In the genomic region with DNA sequence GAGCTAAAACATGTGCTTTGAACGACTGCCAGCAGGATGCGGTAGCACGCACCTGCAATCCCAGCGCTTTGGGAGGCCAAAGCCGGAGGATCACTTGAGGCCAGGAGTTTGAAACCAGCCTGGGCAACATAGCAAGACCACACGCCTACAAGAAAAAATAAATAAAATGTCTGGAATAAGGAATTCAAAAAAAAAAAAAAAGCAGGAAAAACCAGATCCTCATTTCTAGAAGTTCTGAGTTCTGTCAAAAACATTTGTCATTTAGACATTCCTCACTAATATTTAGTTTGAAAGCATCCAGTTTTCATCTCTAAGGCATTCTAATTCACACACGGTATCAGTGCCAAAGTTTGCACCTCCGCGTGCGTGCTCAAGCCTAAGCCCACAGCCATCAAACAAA, we compare ENCODE assay signal across 30 cellular contexts.
"Had no signal": no experiment of that assay in that cellular context is flagged by ENCODE, and none has a peak within 500 bp of the region (broad histone marks: within the 10 kb centered on the region; RNA-seq: fewer than 3 reads in every experiment).

No MANE protein-coding gene starts in this region.

- H3K9me3 Mint-ChIP-seq: activated CD4-positive, alpha-beta memory T cell treated with anti-CD3 and anti-CD28 coated beads for 36 hours; activated CD4-positive, alpha-beta T cell treated with anti-CD3 and anti-CD28 coated beads, Interleukin-2, amount 10 ng/mL, durations not matched to agents 24 days and 14 days; activated naive CD4-positive, alpha-beta T cell treated with anti-CD3 and anti-CD28 coated beads for 36 hours; activated naive CD4-positive, alpha-beta T cell treated with anti-CD3 and anti-CD28 coated beads, Interleukin-2, amount 50 U/mL, for 72 hours; activated naive CD8-positive, alpha-beta T cell treated with anti-CD3 and anti-CD28 coated beads, Interleukin-2, amount 10 ng/mL, durations not matched to agents 7 days and 5 days; activated T-helper 1 cell treated with anti-CD3 and anti-CD28 coated beads, Interleukin-12 subunit alpha, Interleukin-12 subunit beta, Interleukin-2, Interleukin-4 antibody, amounts not matched to agents 30 ng/mL and 10 ng/mL and 1 ng/mL, durations not matched to agents 14 hours and 24 hours and 36 hours; activated T-helper 2 cell treated with anti-CD3 and anti-CD28 coated beads, Interferon-gamma antibody, Interleukin-2, Interleukin-4, amounts not matched to agents 10 μg/mL and 5 μg/mL and 100 μg/mL, durations not matched to agents 14 hours and 24 hours and 36 hours; brain had no signal

- H3K9me3 ChIP-seq: ascending aorta, breast epithelium, colonic mucosa had no signal

- H3K27me3 ChIP-seq: ascending aorta, breast epithelium, cardiac muscle cell, colonic mucosa had no signal

- H3K27ac ChIP-seq: ascending aorta, breast epithelium, cardiac muscle cell, colonic mucosa had no signal

- H3K4me3 ChIP-seq: ascending aorta, breast epithelium, cardiac muscle cell, colonic mucosa had no signal

- H3K36me3 ChIP-seq: breast epithelium, cardiac muscle cell had no signal

- DNase-seq: activated CD4-positive, alpha-beta memory T cell treated with anti-CD3 and anti-CD28 coated beads for 36 hours; activated CD4-positive, alpha-beta T cell treated with anti-CD3 and anti-CD28 coated beads for 36 hours; activated CD4-positive, alpha-beta T cell treated with anti-CD3 and anti-CD28 coated beads, Interleukin-2, amount 10 ng/mL, durations not matched to agents 24 days and 14 days; activated CD4-positive, CD25-positive, alpha-beta regulatory T cell; activated CD4-positive, CD25-positive, alpha-beta regulatory T cell treated with anti-CD3 and anti-CD28 coated beads, Interleukin-2, amount 50 U/mL, for 72 hours; activated CD8-positive, alpha-beta memory T cell treated with anti-CD3 and anti-CD28 coated beads, Interleukin-2, amount 10 ng/mL, durations not matched to agents 7 days and 5 days; activated CD8-positive, alpha-beta memory T cell treated with anti-CD3 and anti-CD28 coated beads, Interleukin-2, amount 50 U/mL, for 4 hours; activated CD8-positive, alpha-beta T cell treated with anti-CD3 and anti-CD28 coated beads, Interleukin-2, amount 10 ng/mL, durations not matched to agents 7 days and 5 days; activated effector memory CD4-positive, alpha-beta T cell treated with anti-CD3 and anti-CD28 coated beads, Interleukin-2, amount 50 U/mL, for 16 hours; activated naive CD4-positive, alpha-beta T cell treated with anti-CD3 and anti-CD28 coated beads for 36 hours; activated naive CD8-positive, alpha-beta T cell treated with anti-CD3 and anti-CD28 coated beads, Interleukin-2, amount 10 ng/mL, durations not matched to agents 7 days and 5 days; activated T-cell treated with anti-CD3 and anti-CD28 coated beads, Interleukin-2, amount 50 U/mL, for 1 hour; activated T-cell treated with anti-CD3 and anti-CD28 coated beads, Interleukin-2, amount 50 U/mL, for 48 hours; central memory CD4-positive, alpha-beta T cell; cerebellar nuclear complex; colonic mucosa; effector CD8-positive, alpha-beta T cell; foreskin fibroblast; head of caudate nucleus; T-helper 2 cell had no signal

- FAIRE-seq: endometrium, frontal cortex had no signal

- ATAC-seq: activated CD4-positive, alpha-beta T cell treated with anti-CD3 and anti-CD28 coated beads for 36 hours; activated CD8-positive, alpha-beta memory T cell treated with anti-CD3 and anti-CD28 coated beads, Interleukin-2, amount 10 ng/mL, durations not matched to agents 7 days and 5 days; activated CD8-positive, alpha-beta T cell treated with anti-CD3 and anti-CD28 coated beads, Interleukin-2, amount 10 ng/mL, durations not matched to agents 7 days and 5 days; activated naive CD4-positive, alpha-beta T cell treated with anti-CD3 and anti-CD28 coated beads, Interleukin-2, amount 50 U/mL, for 72 hours; esophagus mucosa had no signal

- H3K4me3 Mint-ChIP-seq: activated CD4-positive, alpha-beta memory T cell treated with anti-CD3 and anti-CD28 coated beads for 36 hours; activated CD4-positive, alpha-beta T cell treated with anti-CD3 and anti-CD28 coated beads for 36 hours; activated CD4-positive, alpha-beta T cell treated with anti-CD3 and anti-CD28 coated beads, Interleukin-2, amount 10 ng/mL, durations not matched to agents 24 days and 14 days; activated CD8-positive, alpha-beta memory T cell treated with anti-CD3 and anti-CD28 coated beads, Interleukin-2, amount 10 ng/mL, durations not matched to agents 7 days and 5 days; activated CD8-positive, alpha-beta T cell treated with anti-CD3 and anti-CD28 coated beads, Interleukin-2, amount 10 ng/mL, durations not matched to agents 7 days and 5 days; activated naive CD4-positive, alpha-beta T cell treated with anti-CD3 and anti-CD28 coated beads for 36 hours; activated naive CD8-positive, alpha-beta T cell treated with anti-CD3 and anti-CD28 coated beads, Interleukin-2, amount 10 ng/mL, durations not matched to agents 7 days and 5 days; activated T-helper 1 cell treated with anti-CD3 and anti-CD28 coated beads, Interleukin-12 subunit alpha, Interleukin-12 subunit beta, Interleukin-2, Interleukin-4 antibody, amounts not matched to agents 30 ng/mL and 10 ng/mL and 1 ng/mL, durations not matched to agents 14 hours and 24 hours and 36 hours; brain had no signal

- H3K4me1 ChIP-seq: ascending aorta, breast epithelium, colonic mucosa had no signal

- H3K27ac Mint-ChIP-seq: activated CD4-positive, alpha-beta memory T cell treated with anti-CD3 and anti-CD28 coated beads for 36 hours; activated CD4-positive, alpha-beta T cell treated with anti-CD3 and anti-CD28 coated beads for 36 hours; activated CD4-positive, alpha-beta T cell treated with anti-CD3 and anti-CD28 coated beads, Interleukin-2, amount 10 ng/mL, durations not matched to agents 24 days and 14 days; activated CD8-positive, alpha-beta memory T cell treated with anti-CD3 and anti-CD28 coated beads, Interleukin-2, amount 10 ng/mL, durations not matched to agents 7 days and 5 days; activated naive CD4-positive, alpha-beta T cell treated with anti-CD3 and anti-CD28 coated beads for 36 hours; activated naive CD4-positive, alpha-beta T cell treated with anti-CD3 and anti-CD28 coated beads, Interleukin-2, amount 50 U/mL, for 72 hours; activated naive CD8-positive, alpha-beta T cell treated with anti-CD3 and anti-CD28 coated beads, Interleukin-2, amount 10 ng/mL, durations not matched to agents 7 days and 5 days; activated T-helper 1 cell treated with anti-CD3 and anti-CD28 coated beads, Interleukin-12 subunit alpha, Interleukin-12 subunit beta, Interleukin-2, Interleukin-4 antibody, amounts not matched to agents 30 ng/mL and 10 ng/mL and 1 ng/mL, durations not matched to agents 14 hours and 24 hours and 36 hours; activated T-helper 2 cell treated with anti-CD3 and anti-CD28 coated beads, Interferon-gamma antibody, Interleukin-2, Interleukin-4, amounts not matched to agents 10 μg/mL and 5 μg/mL and 100 μg/mL, durations not matched to agents 14 hours and 24 hours and 36 hours; brain had no signal

- H3K27me3 Mint-ChIP-seq: activated CD4-positive, alpha-beta memory T cell treated with anti-CD3 and anti-CD28 coated beads for 36 hours; activated CD4-positive, alpha-beta T cell treated with anti-CD3 and anti-CD28 coated beads for 36 hours; activated CD4-positive, alpha-beta T cell treated with anti-CD3 and anti-CD28 coated beads, Interleukin-2, amount 10 ng/mL, durations not matched to agents 24 days and 14 days; activated CD8-positive, alpha-beta memory T cell treated with anti-CD3 and anti-CD28 coated beads, Interleukin-2, amount 10 ng/mL, durations not matched to agents 7 days and 5 days; activated naive CD8-positive, alpha-beta T cell treated with anti-CD3 and anti-CD28 coated beads, Interleukin-2, amount 10 ng/mL, durations not matched to agents 7 days and 5 days; brain had no signal

- H3K4me1 Mint-ChIP-seq: brain had no signal
